ENCODE assay signal across 9 cellular contexts in genomic region chrX:97616883-97617510, GRCh38.
DNase-seq lines count a peak whose midpoint lies in the region; ATAC-seq, FAIRE-seq and TF ChIP-seq lines count a peak whose summit lies in the region.
"Had no signal": no experiment of that assay in that cellular context is flagged by ENCODE, and none has a peak within 500 bp of the region (broad histone marks: within the 10 kb centered on the region; RNA-seq: fewer than 3 reads in every experiment).

No MANE protein-coding gene starts in this region.

- no peaks in the 10 kb centered on the region for H3K36me3 ChIP-seq in bronchial epithelial cell (ENCODE audit: control insufficient read depth, insufficient read depth, low read length)
- H3K36me3 ChIP-seq: adrenal gland had no signal

- in situ Hi-C loops in KBM-7 (cut with MboI; ENCODE audit: low pct_unique_long_range_greater_than_20kb, low sequenced_read_pairs) = no loop called here

- ATAC-seq in GM19452 (IDR thresholded peaks at IDR 0.05; ENCODE audit: unreplicated experiment) (peak; percentile 93), HG03439 (IDR thresholded peaks at IDR 0.05; ENCODE audit: unreplicated experiment) (peak; percentile 99)

- no peak overlapping the region for H3K4me3 ChIP-seq in bronchial epithelial cell (ENCODE audit: low read depth, low read length)
- H3K4me3 ChIP-seq: adrenal gland had no signal

- peak; percentile 45 for DNase-seq in CD1c-positive myeloid dendritic cell (ENCODE audit: extremely low spot score)
- DNase-seq in bronchial epithelial cell (ENCODE audit: low read depth) = peak; percentile 85
- DNase-seq in ureter (ENCODE audit: low spot score) = peak; percentile 49
- DNase-seq in KBM-7 = no peak
- no peak for DNase-seq in activated CD8-positive, alpha-beta memory T cell treated with anti-CD3 and anti-CD28 coated beads, Interleukin-2, amount 50 U/mL, for 4 hours
- no peak for DNase-seq in NCI-H748 treated with DMSO at 0.1 percent for 48 hours (lab: John Stamatoyannopoulos, UW)

- FAIRE-seq in bronchial epithelial cell (lab: Jason Lieb, UNC) = no peak

- TF ChIP-seq CTCF in bronchial epithelial cell (IDR thresholded peaks at IDR 0.05; ENCODE audit: insufficient read depth, low read length, severe bottlenecking) = no peak

- H3K27me3 ChIP-seq in bronchial epithelial cell (ENCODE audit: control insufficient read depth, insufficient read depth, low read length) = no peaks in the 10 kb centered on the region

Comparison
In these comparisons a context has a peak if more than half of its experiments do, and no peak if none do; other contexts are left out.
1. DNase-seq: peak in CD1c-positive myeloid dendritic cell (single experiment), bronchial epithelial cell (single experiment) and ureter (single experiment); none in KBM-7 (single experiment), activated CD8-positive, alpha-beta memory T cell treated with anti-CD3 and anti-CD28 coated beads, Interleukin-2, amount 50 U/mL, for 4 hours (single experiment) and NCI-H748 treated with DMSO at 0.1 percent for 48 hours (single experiment).